29 cellular contexts compared by ENCODE assay signal in the genomic region with DNA sequence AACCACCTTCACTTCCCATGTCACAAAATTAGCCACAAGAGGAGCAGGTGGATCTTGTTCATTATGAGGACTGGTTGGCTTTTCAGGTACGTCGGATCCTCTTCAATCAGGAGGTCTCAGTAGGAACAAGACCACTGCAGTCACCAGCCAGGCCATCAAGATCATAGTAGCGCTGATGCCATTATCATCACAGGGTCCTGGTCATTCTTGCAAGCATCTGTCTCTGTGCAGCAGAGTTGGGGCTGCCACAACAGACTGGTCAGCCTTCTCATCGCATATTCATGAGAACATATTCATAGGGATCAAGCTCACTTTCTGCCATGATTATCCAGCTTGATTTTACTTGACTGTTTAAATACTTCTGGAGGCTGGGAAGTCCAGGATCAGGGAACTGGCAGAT.
"Had no signal": no experiment of that assay in that cellular context is flagged by ENCODE, and none has a peak within 500 bp of the region (broad histone marks: within the 10 kb centered on the region; RNA-seq: fewer than 3 reads in every experiment).

No MANE protein-coding gene starts in this region.

- H3K4me1 ChIP-seq: ascending aorta, breast epithelium, SJCRH30 had no signal

- H3K36me3 ChIP-seq: ascending aorta, breast epithelium, SJCRH30, WERI-Rb-1 had no signal

- H3K27ac Mint-ChIP-seq: activated naive CD4-positive, alpha-beta T cell treated with anti-CD3 and anti-CD28 coated beads, Interleukin-2, amount 50 U/mL, for 24 hours; activated naive CD8-positive, alpha-beta T cell treated with anti-CD3 and anti-CD28 coated beads, Interleukin-2, amount 10 ng/mL, durations not matched to agents 7 days and 5 days; activated T-cell treated with anti-CD3 and anti-CD28 coated beads, Interleukin-2, amount 50 U/mL, for 24 hours; activated T-helper 2 cell treated with anti-CD3 and anti-CD28 coated beads, Interferon-gamma antibody, Interleukin-2, Interleukin-4, amounts not matched to agents 10 μg/mL and 5 μg/mL and 100 μg/mL, durations not matched to agents 14 hours and 24 hours and 36 hours; IgD-negative memory B cell had no signal

- H3K9me3 ChIP-seq: ascending aorta, breast epithelium, SJCRH30 had no signal

- H3K4me3 Mint-ChIP-seq: activated naive CD4-positive, alpha-beta T cell treated with anti-CD3 and anti-CD28 coated beads, Interleukin-2, amount 50 U/mL, for 24 hours; activated naive CD8-positive, alpha-beta T cell treated with anti-CD3 and anti-CD28 coated beads, Interleukin-2, amount 10 ng/mL, durations not matched to agents 7 days and 5 days; activated T-cell treated with anti-CD3 and anti-CD28 coated beads, Interleukin-2, amount 50 U/mL, for 24 hours; IgD-negative memory B cell had no signal

- H3K9me3 Mint-ChIP-seq: activated naive CD4-positive, alpha-beta T cell treated with anti-CD3 and anti-CD28 coated beads, Interleukin-2, amount 50 U/mL, for 24 hours; activated naive CD8-positive, alpha-beta T cell treated with anti-CD3 and anti-CD28 coated beads, Interleukin-2, amount 10 ng/mL, durations not matched to agents 7 days and 5 days; activated T-cell treated with anti-CD3 and anti-CD28 coated beads, Interleukin-2, amount 50 U/mL, for 24 hours; activated T-helper 2 cell treated with anti-CD3 and anti-CD28 coated beads, Interferon-gamma antibody, Interleukin-2, Interleukin-4, amounts not matched to agents 10 μg/mL and 5 μg/mL and 100 μg/mL, durations not matched to agents 14 hours and 24 hours and 36 hours had no signal

- ATAC-seq: Panc1 had no signal

- H3K4me3 ChIP-seq: ascending aorta, breast epithelium, SJCRH30, SK-N-MC had no signal

- DNase-seq: activated CD4-positive, alpha-beta T cell treated with anti-CD3 and anti-CD28 coated beads for 1 hour; activated CD4-positive, alpha-beta T cell treated with anti-CD3 and anti-CD28 coated beads for 48 hours; activated CD4-positive, CD25-positive, alpha-beta regulatory T cell; activated CD8-positive, alpha-beta memory T cell treated with anti-CD3 and anti-CD28 coated beads for 24 hours; activated gamma-delta T cell; activated naive CD4-positive, alpha-beta T cell treated with Interleukin-2 at 50 U/mL for 16 hours; activated naive CD8-positive, alpha-beta T cell treated with anti-CD3 and anti-CD28 coated beads, Interleukin-2, amount 10 ng/mL, durations not matched to agents 7 days and 5 days; activated T-cell treated with anti-CD3 and anti-CD28 coated beads, Interleukin-2, amount 50 U/mL, for 24 hours; amygdala; Karpas-422; KBM-7; NCI-H1105; NCI-H1417 treated with DMSO at 0.1 percent for 48 hours; NCI-H187 treated with DMSO at 0.1 percent for 48 hours; NCI-H2081; NCI-H2171 treated with DMSO at 0.1 percent for 48 hours; NCI-H2227 treated with DMSO at 0.1 percent for 48 hours; NCI-H524 treated with DMSO at 0.1 percent for 48 hours; SHP77; SJCRH30; T1000; WERI-Rb-1 had no signal

- H3K27ac ChIP-seq: ascending aorta, breast epithelium, SJCRH30, SK-N-MC, WERI-Rb-1 had no signal

- H3K27me3 ChIP-seq: ascending aorta, breast epithelium had no signal

- H3K36me3 Mint-ChIP-seq: activated naive CD4-positive, alpha-beta T cell treated with anti-CD3 and anti-CD28 coated beads, Interleukin-2, amount 50 U/mL, for 24 hours; activated naive CD8-positive, alpha-beta T cell treated with anti-CD3 and anti-CD28 coated beads, Interleukin-2, amount 10 ng/mL, durations not matched to agents 7 days and 5 days; IgD-negative memory B cell had no signal

- H3K4me1 Mint-ChIP-seq: activated naive CD4-positive, alpha-beta T cell treated with anti-CD3 and anti-CD28 coated beads, Interleukin-2, amount 50 U/mL, for 24 hours; activated naive CD8-positive, alpha-beta T cell treated with anti-CD3 and anti-CD28 coated beads, Interleukin-2, amount 10 ng/mL, durations not matched to agents 7 days and 5 days; IgD-negative memory B cell had no signal
